17 cellular contexts compared by ENCODE assay signal in genomic region chr11:8025816-8026215, GRCh38. TPM values are rescaled to one million over a fixed set of nuclear protein-coding genes. Genes with fewer than 3 reads are reported as not detected.
DNase-seq lines count a peak whose midpoint lies in the region; ATAC-seq and TF ChIP-seq lines count a peak whose summit lies in the region.
"Had no signal": no experiment of that assay in that cellular context is flagged by ENCODE, and none has a peak within 500 bp of the region (broad histone marks: within the 10 kb centered on the region; RNA-seq: fewer than 3 reads in every experiment).

No MANE protein-coding gene starts in this region.

- H3K27ac Mint-ChIP-seq in MCF 10A (ENCODE audit: low read depth, unreplicated experiment) = no peak overlapping the region
- H3K27ac Mint-ChIP-seq: activated naive CD4-positive, alpha-beta T cell treated with anti-CD3 and anti-CD28 coated beads, Interleukin-2, amount 50 U/mL, for 72 hours; progenitor cell of endocrine pancreas had no signal

- H3K27ac ChIP-seq in breast epithelium (no peak overlapping the region), heart right ventricle (no peak overlapping the region)
- H3K27ac ChIP-seq: upper lobe of right lung had no signal

- H3K4me1 Mint-ChIP-seq in MCF 10A (ENCODE audit: insufficient read depth, unreplicated experiment) = no peaks in the 10 kb centered on the region

- H3K9me3 ChIP-seq in breast epithelium (no peaks in the 10 kb centered on the region), heart right ventricle (no peaks in the 10 kb centered on the region)
- H3K9me3 ChIP-seq: upper lobe of right lung had no signal

- ATAC-seq in SK-N-SH treated with all-trans-retinoic acid at 6 μM for 48 hours (peak; percentile 89), heart right ventricle (no peak)
- ATAC-seq: upper lobe of right lung had no signal

- H3K36me3 ChIP-seq in breast epithelium = no peaks in the 10 kb centered on the region
- no peaks in the 10 kb centered on the region for H3K36me3 ChIP-seq in heart right ventricle
- H3K36me3 ChIP-seq: upper lobe of right lung had no signal

- H3K4me3 Mint-ChIP-seq in MCF 10A (ENCODE audit: unreplicated experiment) = no peak overlapping the region

- H3K27me3 ChIP-seq in breast epithelium = no peaks in the 10 kb centered on the region
- peaks cover 0 to 17% (median 0%) of the 10 kb centered on the region in 7 donors for H3K27me3 ChIP-seq in heart right ventricle

- intact Hi-C loops in MCF 10A (cut with micrococcal nuclease) (no loop called here), breast epithelium (cut with DNase I; ENCODE audit: low total_unique reads) (no loop called here), heart right ventricle (cut with DNase I) (no loop called here)

- no TSS peak for BruUV-seq in MCF 10A (replicated peaks; lab: Mats Ljungman, UMichigan)

- DNase-seq in MCF 10A (ENCODE audit: unreplicated experiment) (peak; percentile 25), breast epithelium (ENCODE audit: low spot score in 2 of 2) (no peak), fibroblast of mammary gland (ENCODE audit: low read depth) (peak; percentile 70), superior temporal gyrus (ENCODE audit: extremely low spot score) (peak; percentile 31), inferior parietal cortex (ENCODE audit: extremely low spot score) (no peak), heart right ventricle (no peak), epidermal melanocyte (ENCODE audit: insufficient read length, low spot score) (no peak)
- DNase-seq: AML-193, cortex of kidney, KG1, NCI-H2029, NCI-H82, SIG-M5, upper lobe of right lung had no signal

- CTCF ChIA-PET in MCF 10A (lab: Yijun Ruan, JAX) = interaction anchor here (0.6 to 3.4 kb wide), 6 partner anchors 8 to 73 kb away, joined by 3 to 19 read pairs (median 4); partner anchors contain the start of gene TUB

- 51 to 54% methylated on average over 2 of the region's 2 CpGs for WGBS in heart right ventricle, 2 donors

- H3K4me1 ChIP-seq in breast epithelium = no peaks in the 10 kb centered on the region
- H3K4me1 ChIP-seq in heart right ventricle = peaks cover 0 to 12% (median 4%) of the 10 kb centered on the region in 9 donors
- H3K4me1 ChIP-seq: upper lobe of right lung had no signal

- H3K36me3 Mint-ChIP-seq in MCF 10A (ENCODE audit: insufficient read depth, unreplicated experiment) = no peaks in the 10 kb centered on the region
- H3K36me3 Mint-ChIP-seq: activated naive CD4-positive, alpha-beta T cell treated with anti-CD3 and anti-CD28 coated beads, Interleukin-2, amount 50 U/mL, for 72 hours had no signal

- H3K27me3 Mint-ChIP-seq in MCF 10A (ENCODE audit: insufficient read depth, unreplicated experiment) = peaks cover 21% of the 10 kb centered on the region

- no peaks in the 10 kb centered on the region for H3K9me3 Mint-ChIP-seq in MCF 10A (ENCODE audit: unreplicated experiment)
- H3K9me3 Mint-ChIP-seq: activated naive CD4-positive, alpha-beta T cell treated with anti-CD3 and anti-CD28 coated beads, Interleukin-2, amount 50 U/mL, for 72 hours had no signal

- H3K4me3 ChIP-seq in breast epithelium (no peak overlapping the region), fibroblast of mammary gland (ENCODE audit: control insufficient read depth, low read depth, low read length) (no peak overlapping the region), heart right ventricle (no peak overlapping the region)
- H3K4me3 ChIP-seq: upper lobe of right lung had no signal

- TF ChIP-seq POLR2A in breast epithelium (IDR thresholded peaks at IDR 0.05) = no peak

- no peak for TF ChIP-seq CTCF in MCF 10A (IDR thresholded peaks at IDR 0.05; ENCODE audit: unreplicated experiment)
- TF ChIP-seq CTCF in breast epithelium (IDR thresholded peaks at IDR 0.05) = no peak
- TF ChIP-seq CTCF in fibroblast of mammary gland (conservative IDR thresholded peaks at IDR 0.05; ENCODE audit: control insufficient read depth, insufficient read depth, low read depth, low read length) = no peak
- TF ChIP-seq CTCF in heart right ventricle (IDR thresholded peaks at IDR 0.05) = no peak

- POLR2A ChIA-PET in MCF 10A (lab: Yijun Ruan, JAX) = no interaction called here

TF ChIP-seq in SK-N-SH treated with all-trans-retinoic acid at 6 μM for 48 hours, 23 proteins besides CTCF, POLR2A, EP300 and RAD21:
- no peak for TF ChIP-seq ZNF565 (CRISPR knock-in tag; conservative IDR thresholded peaks at IDR 0.05; ENCODE audit: low read depth)
- TF ChIP-seq ZNF8 (CRISPR knock-in tag; IDR thresholded peaks at IDR 0.05) = peak; percentile 84
- TF ChIP-seq ISL1 (CRISPR knock-in tag; IDR thresholded peaks at IDR 0.05) = peak; percentile 25; the same call in 1 of the 2 replicates

RNA-seq across cellular contexts. Expression of gene EIF3F, which starts 38.7 kb away (rescaled TPM):
- total RNA-seq in MCF 10A (2022) = 255 and 309 TPM in 2 replicates
- total RNA-seq in breast epithelium = 100 to 1,000 TPM; 145 to 180 (median 151) TPM
- total RNA-seq in heart right ventricle = 100 to 1,000 TPM; 142 to 176 (median 157) TPM
- polyA plus RNA-seq in heart right ventricle = 100 to 1,000 TPM in 1 of 2 donors, 10 to 100 TPM in 1; 63.2 to 386 TPM

RNA-seq across cellular contexts. Expression of gene TUB, which starts 55.2 kb away (rescaled TPM):
- total RNA-seq in MCF 10A (2022) (1.4 and 1.8 TPM in 2 replicates), breast epithelium (10 to 100 TPM in 2 of 3 donors, 1 to 10 TPM in 1; 6.3 to 17.7 (median 11.2) TPM), heart right ventricle (10 to 100 TPM; 11.6 to 28.2 (median 20.2) TPM)
- 1 to 10 TPM; 2.4 to 3.7 TPM for polyA plus RNA-seq in heart right ventricle

Comparison
In these comparisons a context has a peak if more than half of its experiments do, and no peak if none do; other contexts are left out.
1. DNase-seq: peak in MCF 10A (single experiment), fibroblast of mammary gland (single experiment) and superior temporal gyrus (single experiment); none in breast epithelium (0 of 2), inferior parietal cortex (single experiment), heart right ventricle (0 of 2) and epidermal melanocyte (single experiment).